Comparison of ENCODE assay signal across 20 cellular contexts in the genomic region with DNA sequence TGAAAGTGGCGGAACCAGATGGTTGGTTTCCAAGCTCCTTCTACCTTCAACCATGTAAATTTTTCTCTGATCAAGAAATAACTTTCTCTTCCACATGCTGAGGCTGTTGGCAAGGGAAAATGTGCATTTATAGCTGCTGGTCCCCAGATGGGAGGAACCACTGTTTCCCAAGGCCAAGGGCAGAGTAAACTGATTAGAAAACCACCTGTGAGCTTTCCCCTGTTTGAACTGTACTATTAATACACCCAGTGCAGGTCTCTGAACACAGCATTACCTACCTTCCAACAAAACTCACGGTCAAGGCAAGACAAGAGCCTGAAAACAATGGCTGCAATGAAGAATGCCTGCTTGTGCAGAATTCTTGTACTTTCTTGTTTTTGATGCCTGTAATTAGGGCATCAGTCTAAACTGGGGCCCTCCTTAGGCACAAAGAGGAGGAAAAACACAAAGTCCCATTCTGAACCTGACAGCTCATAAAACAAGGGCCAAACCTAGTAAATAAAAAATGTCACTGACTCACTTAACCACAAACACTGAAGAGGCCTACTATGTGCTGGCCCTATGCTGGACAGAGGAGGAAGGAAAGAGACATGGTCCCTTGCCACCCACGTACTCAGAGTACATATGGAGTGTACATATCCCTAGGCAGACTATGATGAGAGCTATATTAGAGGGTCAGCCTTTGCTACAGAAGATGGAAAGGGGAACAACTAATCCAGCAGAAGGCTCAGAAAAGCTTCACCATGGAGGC. TPM values are rescaled to one million over a fixed set of nuclear protein-coding genes. Genes with fewer than 3 reads are reported as not detected.
DNase-seq lines count a peak whose midpoint lies in the region; ATAC-seq and TF ChIP-seq lines count a peak whose summit lies in the region.
"Had no signal": no experiment of that assay in that cellular context is flagged by ENCODE, and none has a peak within 500 bp of the region (broad histone marks: within the 10 kb centered on the region; RNA-seq: fewer than 3 reads in every experiment).

No MANE protein-coding gene starts in this region.

- H3K36me3 Mint-ChIP-seq in natural killer cell (no peaks in the 10 kb centered on the region), activated B cell treated with CpG ODN at 0.5 μM for 24 hours (ENCODE audit: low read depth) (peaks cover 11% of the 10 kb centered on the region)
- H3K36me3 Mint-ChIP-seq in natural killer cell treated with Interleukin-12 subunit alpha and Interleukin-12 subunit beta and Interleukin-15 and Interleukin-18, amount 100 ng/mL, for 72 hours: no peaks in the 10 kb centered on the region

- H3K4me3 Mint-ChIP-seq in natural killer cell: peak overlapping the region; percentile 61
- no peak overlapping the region for H3K4me3 Mint-ChIP-seq in natural killer cell treated with Interleukin-12 subunit alpha and Interleukin-12 subunit beta and Interleukin-15 and Interleukin-18, amount 100 ng/mL, for 72 hours
- no peak overlapping the region for H3K4me3 Mint-ChIP-seq in activated B cell treated with CpG ODN at 0.5 μM for 24 hours

- H3K27ac Mint-ChIP-seq in natural killer cell (peak overlapping the region in 1 of 2 donors; percentile 27), activated B cell treated with CpG ODN at 0.5 μM for 24 hours (peak overlapping the region; percentile 53)
- no peak overlapping the region for H3K27ac Mint-ChIP-seq in natural killer cell treated with Interleukin-12 subunit alpha and Interleukin-12 subunit beta and Interleukin-15 and Interleukin-18, amount 100 ng/mL, for 72 hours

- DNase-seq in natural killer cell (no peak), activated B cell treated with CpG ODN at 0.5 μM for 24 hours (no peak), NCI-H2196 treated with DMSO at 0.1 percent for 48 hours (lab: John Stamatoyannopoulos, UW; ENCODE audit: unreplicated experiment) (no peak), NCI-H226 (no peak)
- no peak for DNase-seq in natural killer cell treated with Interleukin-12 subunit alpha and Interleukin-12 subunit beta and Interleukin-15 and Interleukin-18, amount 100 ng/mL, for 72 hours (ENCODE audit: low spot score)
- DNase-seq: activated CD4-positive, alpha-beta T cell treated with anti-CD3 and anti-CD28 coated beads for 48 hours; AML-193; GF-D8; mesenchymal stem cell; NCI-H1105 treated with DMSO at 0.1 percent for 48 hours; stimulated activated CD4-positive, alpha-beta T cell treated with anti-CD3 and anti-CD28 coated beads, Interleukin-12 subunit alpha, Interleukin-12 subunit beta, amount 100 ng/mL, for 4 hours; testis had no signal

- H3K27ac ChIP-seq in layer of hippocampus (ENCODE audit: low read depth, low read length): peak overlapping the region; percentile 5
- H3K27ac ChIP-seq: hepatocyte, SJSA1 had no signal

- H3K27me3 Mint-ChIP-seq in natural killer cell (ENCODE audit: low read depth in 2 of 2) (no peaks in the 10 kb centered on the region), activated B cell treated with CpG ODN at 0.5 μM for 24 hours (no peaks in the 10 kb centered on the region)
- H3K27me3 Mint-ChIP-seq in natural killer cell treated with Interleukin-12 subunit alpha and Interleukin-12 subunit beta and Interleukin-15 and Interleukin-18, amount 100 ng/mL, for 72 hours: no peaks in the 10 kb centered on the region

- ATAC-seq in natural killer cell (no peak), activated B cell treated with CpG ODN at 0.5 μM for 24 hours (ENCODE audit: low read depth) (no peak), GM18511 (IDR thresholded peaks at IDR 0.05; ENCODE audit: unreplicated experiment) (no peak)
- ATAC-seq in natural killer cell treated with Interleukin-12 subunit alpha and Interleukin-12 subunit beta and Interleukin-15 and Interleukin-18, amount 100 ng/mL, for 72 hours: no peak

- CTCF ChIA-PET in activated B cell treated with CpG ODN at 0.5 μM for 24 hours (lab: Charles Lee): no interaction called here

- intact Hi-C loops in natural killer cell (cut with micrococcal nuclease) (no loop called here), activated B cell treated with CpG ODN at 0.5 μM for 24 hours (cut with micrococcal nuclease) (loop anchor here (5.0 kb wide), 2 partner anchors 66 to 914 kb away; a partner anchor contains a TSS)

- peaks cover 57 to 76% of the 10 kb centered on the region in 2 donors for H3K4me1 Mint-ChIP-seq in natural killer cell
- peaks cover 56 to 58% of the 10 kb centered on the region in 2 donors for H3K4me1 Mint-ChIP-seq in natural killer cell treated with Interleukin-12 subunit alpha and Interleukin-12 subunit beta and Interleukin-15 and Interleukin-18, amount 100 ng/mL, for 72 hours (ENCODE audit: low read depth in 2 of 2)
- peaks cover 21% of the 10 kb centered on the region for H3K4me1 Mint-ChIP-seq in activated B cell treated with CpG ODN at 0.5 μM for 24 hours

- POLR2A ChIA-PET in activated B cell treated with CpG ODN at 0.5 μM for 24 hours (lab: Charles Lee): interaction anchor here (6.5 kb wide), 1 partner anchor 14 kb away, joined by 108 read pairs; a partner anchor contains a TSS

- no peak for TF ChIP-seq CTCF in natural killer cell (IDR thresholded peaks at IDR 0.05)
- TF ChIP-seq CTCF in activated B cell treated with CpG ODN at 0.5 μM for 24 hours (IDR thresholded peaks at IDR 0.05): no peak

- H3K9me3 Mint-ChIP-seq in natural killer cell (no peaks in the 10 kb centered on the region), activated B cell treated with CpG ODN at 0.5 μM for 24 hours (no peaks in the 10 kb centered on the region)
- no peaks in the 10 kb centered on the region for H3K9me3 Mint-ChIP-seq in natural killer cell treated with Interleukin-12 subunit alpha and Interleukin-12 subunit beta and Interleukin-15 and Interleukin-18, amount 100 ng/mL, for 72 hours

- no peaks in the 10 kb centered on the region for H3K27me3 ChIP-seq in layer of hippocampus (ENCODE audit: control insufficient read depth, insufficient read depth, low read length)
- H3K27me3 ChIP-seq: hepatocyte, SJSA1, testis had no signal

RNA-seq across cellular contexts. Expression of a gene that starts 2.6 kb away (rescaled TPM):
- total RNA-seq in natural killer cell (10 to 100 TPM; 59.5 to 81.5 (median 65.5) TPM), activated B cell treated with CpG ODN at 0.5 μM for 24 hours (42.3 and 45.0 TPM in 2 replicates)
- 10 to 100 TPM; 63.7 to 89.9 TPM for total RNA-seq in natural killer cell treated with Interleukin-12 subunit alpha and Interleukin-12 subunit beta and Interleukin-15 and Interleukin-18, amount 100 ng/mL, for 72 hours

RNA-seq across cellular contexts. Expression of a gene that starts 15.2 kb away (rescaled TPM):
- total RNA-seq in natural killer cell (10 to 100 TPM; 16.7 to 25.1 (median 19.2) TPM), activated B cell treated with CpG ODN at 0.5 μM for 24 hours (9.7 and 10.7 TPM in 2 replicates)
- 10 to 100 TPM; 12.3 to 20.7 TPM for total RNA-seq in natural killer cell treated with Interleukin-12 subunit alpha and Interleukin-12 subunit beta and Interleukin-15 and Interleukin-18, amount 100 ng/mL, for 72 hours

RNA-seq across cellular contexts. Expression of a gene that starts 50.0 kb away (rescaled TPM):
- total RNA-seq in natural killer cell (under 1 TPM in 1 of 3 donors, not detected in 2; 0.20 TPM), activated B cell treated with CpG ODN at 0.5 μM for 24 hours (not detected in 2 replicates)
- not detected for total RNA-seq in natural killer cell treated with Interleukin-12 subunit alpha and Interleukin-12 subunit beta and Interleukin-15 and Interleukin-18, amount 100 ng/mL, for 72 hours
- total RNA-seq: astrocyte, fibroblast of villous mesenchyme, hepatocyte, LHCN-M2, renal cortical epithelial cell, SJSA1 had no signal
